ENCODE assay signal across 31 cellular contexts in genomic region chr1:93005252-93005598, GRCh38. TPM values are rescaled to one million over a fixed set of nuclear protein-coding genes. Genes with fewer than 3 reads are reported as not detected.
DNase-seq lines count a peak whose midpoint lies in the region; ATAC-seq, FAIRE-seq and TF ChIP-seq lines count a peak whose summit lies in the region.
"Had no signal": no experiment of that assay in that cellular context is flagged by ENCODE, and none has a peak within 500 bp of the region (broad histone marks: within the 10 kb centered on the region; RNA-seq: fewer than 3 reads in every experiment).

No MANE protein-coding gene starts in this region.

- TF ChIP-seq RAD21 in GM12878 (IDR thresholded peaks at IDR 0.05; ENCODE audit: insufficient read depth, low read depth, low read length), result no peak

- H3K79me2 ChIP-seq in GM12878 (ENCODE audit: control insufficient read depth, insufficient read depth, low read length), result no peaks in the 10 kb centered on the region

- H3K36me3 ChIP-seq in GM06990 (ENCODE audit: control insufficient read depth, insufficient read depth, low read length), result no peaks in the 10 kb centered on the region
- H3K36me3 ChIP-seq in GM12878 (ENCODE audit: control insufficient read depth in 2 of 2, insufficient read depth in 2 of 2, low read length in 1 of 2), result no peaks in the 10 kb centered on the region
- H3K36me3 ChIP-seq in heart right ventricle, result no peaks in the 10 kb centered on the region
- H3K36me3 ChIP-seq: BE2C, lower lobe of right lung, SJCRH30, upper lobe of left lung, WERI-Rb-1 had no signal

- intact Hi-C loops in GM12878 (cut with micrococcal nuclease; ENCODE audit: unreplicated experiment) (no loop called here), heart right ventricle (cut with DNase I) (no loop called here)

- H3K9me3 Mint-ChIP-seq in T-cell, result no peaks in the 10 kb centered on the region
- H3K9me3 Mint-ChIP-seq: activated CD4-positive, alpha-beta T cell treated with anti-CD3 and anti-CD28 coated beads, Interleukin-2, amount 10 ng/mL, durations not matched to agents 24 days and 14 days; activated naive CD8-positive, alpha-beta T cell treated with anti-CD3 and anti-CD28 coated beads for 36 hours; nephron had no signal

- H3K4me3 ChIP-seq in GM06990 (replicated peaks; ENCODE audit: low read depth, low read length) (no peak overlapping the region), GM12878 (no peak overlapping the region), heart right ventricle (no peak overlapping the region)
- H3K4me3 ChIP-seq: lower lobe of right lung, SJCRH30, upper lobe of left lung had no signal

- no peak overlapping the region for H3K27ac ChIP-seq in GM12878 (ENCODE audit: control insufficient read depth, insufficient read depth)
- no peak overlapping the region for H3K27ac ChIP-seq in heart right ventricle
- H3K27ac ChIP-seq: lower lobe of right lung, SJCRH30, upper lobe of left lung, WERI-Rb-1 had no signal

- no TSS peak for BruUV-seq in GM12878 (replicated peaks; lab: Mats Ljungman, UMichigan)

- H3K4me1 ChIP-seq in GM12878 (ENCODE audit: control insufficient read depth, insufficient read depth, low read length) (peaks cover 5% of the 10 kb centered on the region), heart right ventricle (peaks cover 0 to 10% (median 5%) of the 10 kb centered on the region in 9 donors)
- H3K4me1 ChIP-seq: BE2C had no signal

- RAD21 ChIA-PET in GM12878 (lab: Charles Lee; ENCODE audit: unreplicated experiment), result interaction anchor here (1.6 to 2.5 kb wide), 2 partner anchors 11 to 36 kb away, joined by 3 to 12 read pairs; no protein-coding TSS in a partner anchor

- ATAC-seq in GM18909 (IDR thresholded peaks at IDR 0.05; ENCODE audit: poor library complexity, unreplicated experiment) (peak; percentile 44), HG03565 (IDR thresholded peaks at IDR 0.05; ENCODE audit: unreplicated experiment) (peak; percentile 47), GM12878 (peak; percentile 59), T-cell (replicated peaks in 1 of 4) (no peak), heart right ventricle (no peak), HG02678 (IDR thresholded peaks at IDR 0.05; ENCODE audit: unreplicated experiment) (no peak)
- ATAC-seq: lower lobe of right lung had no signal

- DNase-seq in GM06990 (ENCODE audit: extremely low read depth, insufficient read length), result peak; percentile 32
- no peak for DNase-seq in GM12878 (ENCODE audit: low read depth, low spot score)
- DNase-seq in T-cell, result no peak
- DNase-seq in activated gamma-delta T cell (lab: John Stamatoyannopoulos, UW), result no peak
- no peak for DNase-seq in heart right ventricle
- DNase-seq: ACHN; activated CD4-positive, alpha-beta T cell treated with anti-CD3 and anti-CD28 coated beads, Interleukin-2, amount 10 ng/mL, durations not matched to agents 24 days and 14 days; activated effector memory CD4-positive, alpha-beta T cell treated with Interleukin-2 at 50 U/mL for 16 hours; activated naive CD8-positive, alpha-beta T cell treated with anti-CD3 and anti-CD28 coated beads for 36 hours; aorta; BE2C; DMS53; foreskin melanocyte; GOT3; kidney glomerular epithelial cell; lower lobe of right lung; NCI-H1436; NCI-H2081 treated with DMSO at 0.1 percent for 48 hours; NCI-H226; NCI-H69; SJCRH30; stimulated activated CD4-positive, alpha-beta T cell treated with anti-CD3 and anti-CD28 coated beads, Interleukin-15, amount 100 ng/mL, for 24 hours; stimulated activated naive CD4-positive, alpha-beta T cell; T1000; upper lobe of left lung; WERI-Rb-1 had no signal

- H3K4me3 Mint-ChIP-seq in T-cell, result no peak overlapping the region
- H3K4me3 Mint-ChIP-seq: activated CD4-positive, alpha-beta T cell treated with anti-CD3 and anti-CD28 coated beads, Interleukin-2, amount 10 ng/mL, durations not matched to agents 24 days and 14 days; activated naive CD8-positive, alpha-beta T cell treated with anti-CD3 and anti-CD28 coated beads for 36 hours; nephron had no signal

- CTCF ChIA-PET in GM12878 (lab: Yijun Ruan, JAX), result interaction anchor here (0.6 to 6.0 kb wide), 11 partner anchors 12 to 147 kb away, joined by 3 to 41 read pairs (median 5); no protein-coding TSS in a partner anchor
- CTCF ChIA-PET in T-cell (lab: Charles Lee), result interaction anchor here (0.5 to 1.3 kb wide), 4 partner anchors 11 to 59 kb away, joined by 3 to 4 read pairs (median 3); no protein-coding TSS in a partner anchor

- H3K4me2 ChIP-seq in GM12878 (ENCODE audit: control insufficient read depth, insufficient read depth), result peak overlapping the region; percentile 41

- POLR2A ChIA-PET in GM12878 (lab: Charles Lee), result no interaction called here
- POLR2A ChIA-PET in T-cell (lab: Charles Lee), result no interaction called here

- H3K9me3 ChIP-seq in GM12878 (replicated peaks; ENCODE audit: control insufficient read depth, insufficient read depth, low read length) (no peaks in the 10 kb centered on the region), heart right ventricle (no peaks in the 10 kb centered on the region)
- H3K9me3 ChIP-seq: BE2C, lower lobe of right lung, SJCRH30, upper lobe of left lung had no signal

- in situ Hi-C loops in GM12878 (cut with MboI), result no loop called here

- SMC1A ChIA-PET in GM12878 (lab: Charles Lee; ENCODE audit: uncharacterized antibody, unreplicated experiment), result interaction anchor here (1.0 to 3.5 kb wide), 10 partner anchors 8 to 150 kb away, joined by 3 to 27 read pairs (median 4); no protein-coding TSS in a partner anchor

- peaks cover 6 to 10% (median 7%) of the 10 kb centered on the region in 3 donors for H3K4me1 Mint-ChIP-seq in T-cell
- H3K4me1 Mint-ChIP-seq: activated CD4-positive, alpha-beta T cell treated with anti-CD3 and anti-CD28 coated beads, Interleukin-2, amount 10 ng/mL, durations not matched to agents 24 days and 14 days had no signal

- H3K36me3 Mint-ChIP-seq in T-cell, result no peaks in the 10 kb centered on the region
- H3K36me3 Mint-ChIP-seq: activated naive CD8-positive, alpha-beta T cell treated with anti-CD3 and anti-CD28 coated beads for 36 hours had no signal

- WGBS in GM12878 (ENCODE audit: insufficient coverage, insufficient replicate concordance, low lambda C conversion rate, missing lambda C conversion rate), result 0% methylated on average over 1 of the region's 1 CpG
- 87 to 93% methylated on average over 1 of the region's 1 CpG for WGBS in heart right ventricle, 2 donors

- no peak overlapping the region for H3K9ac ChIP-seq in GM12878 (ENCODE audit: control insufficient read depth, insufficient read depth, low read length)

- TF ChIP-seq EP300 in GM12878 (IDR thresholded peaks at IDR 0.05; ENCODE audit: borderline replicate concordance in 1 of 2, control insufficient read depth in 1 of 2, low read depth in 2 of 2, low read length in 2 of 2), result no peak

- H3K27ac Mint-ChIP-seq in T-cell, result no peak overlapping the region
- H3K27ac Mint-ChIP-seq: activated CD4-positive, alpha-beta T cell treated with anti-CD3 and anti-CD28 coated beads, Interleukin-2, amount 10 ng/mL, durations not matched to agents 24 days and 14 days; activated naive CD8-positive, alpha-beta T cell treated with anti-CD3 and anti-CD28 coated beads for 36 hours; nephron had no signal

- H2AFZ ChIP-seq in GM12878 (ENCODE audit: control insufficient read depth, low read depth, low read length), result no peak overlapping the region

- H3K27me3 Mint-ChIP-seq in T-cell, result peaks cover 3 to 11% of the 10 kb centered on the region in 2 donors

- TF ChIP-seq POLR2A in GM12878 (IDR thresholded peaks at IDR 0.05; ENCODE audit: low read depth, low read length), result no peak

- H3K27me3 ChIP-seq in GM06990 (replicated peaks; ENCODE audit: control insufficient read depth, insufficient read depth, low read length) (no peaks in the 10 kb centered on the region), GM12878 (replicated peaks in 1 of 2; ENCODE audit: control insufficient read depth in 2 of 2, insufficient read depth in 2 of 2, low read length in 1 of 2) (no peaks in the 10 kb centered on the region), heart right ventricle (peaks cover 0 to 13% (median 5%) of the 10 kb centered on the region in 7 donors)
- H3K27me3 ChIP-seq: BE2C, SJCRH30, upper lobe of left lung had no signal

- no peak for FAIRE-seq in GM12878 (lab: Jason Lieb, UNC)
- FAIRE-seq: bronchial epithelial cell had no signal

- H4K20me1 ChIP-seq in GM12878 (ENCODE audit: control insufficient read depth, insufficient read depth), result no peaks in the 10 kb centered on the region

- TF ChIP-seq CTCF in GM06990 (IDR thresholded peaks at IDR 0.05; ENCODE audit: insufficient read depth, low read length, poor library complexity, severe bottlenecking) (no peak), GM12878 (IDR thresholded peaks at IDR 0.05 in 2 of 3, conservative IDR thresholded peaks at IDR 0.05 in 1 of 3; ENCODE audit: control insufficient read depth in 2 of 3, extremely low read depth in 1 of 3, insufficient read depth in 1 of 3, low read depth in 3 of 3, low read length in 3 of 3) (no peak), heart right ventricle (IDR thresholded peaks at IDR 0.05) (no peak)

TF ChIP-seq in GM12878, 131 proteins besides CTCF, POLR2A, EP300 and RAD21 (continues in another document):
- TF ChIP-seq NBN (IDR thresholded peaks at IDR 0.05), result no peak

RNA-seq across cellular contexts. Expression of gene DIPK1A, which starts 44.0 kb away (rescaled TPM):
- total RNA-seq in GM12878 (2013; cell fraction: nucleolus; rRNA removed), result 12.9 and 13.3 TPM in 2 replicates
- total RNA-seq in GM12878 (2014; rRNA removed) (6.6 and 7.0 TPM in 2 replicates), GM12878 (2014; rRNA removed; fragmentation: Illumina TruSeq; extraction: Trizol) (8.4 and 9.4 TPM in 2 replicates), GM12878 (2021) (8.1 and 9.3 TPM in 2 replicates), T-cell (10 to 100 TPM in 4 of 5 donors, 1 to 10 TPM in 1; 8.9 to 16.0 (median 14.4) TPM), heart right ventricle (1 to 10 TPM; 4.5 to 8.5 (median 6.4) TPM)
- polyA plus RNA-seq in GM12878 (2011; ENCODE audit: low read depth), result 2.7 TPM
- polyA plus RNA-seq in GM12878 (2011; rRNA removed) (12.0 and 19.7 TPM in 2 replicates), GM12878 (2014; fragmentation: Illumina TruSeq; extraction: Trizol) (12.5 and 16.9 TPM in 2 replicates), GM12878 (2014; fragmentation: Nextera tagmentation; extraction: Ambion mirVana) (1 to 10 TPM; 9.5 to 9.9 TPM), GM12878 (2014; rRNA removed) (4.9 and 5.1 TPM in 2 replicates), GM12878 (2016; fragmentation: Nextera tagmentation; extraction: Ambion mirVana) (10 to 100 TPM; 14.6 to 15.0 TPM), heart right ventricle (1 to 10 TPM; 3.4 to 4.5 TPM)
- 3.9 and 5.0 TPM in 2 replicates for polyA plus RNA-seq in GM12878 (2011; cell fraction: cytosol; rRNA removed)
- polyA plus RNA-seq in GM12878 (2011; cell fraction: nucleus; rRNA removed), result 4.3 and 4.5 TPM in 2 replicates
- polyA plus RNA-seq in GM12878 (2012), result 6.6 and 8.6 TPM in 2 replicates
- 8.9 and 12.4 TPM in 2 replicates for polyA minus RNA-seq in GM12878 (2011; rRNA and poly(A)+ RNA removed)
- 2.9 and 3.7 TPM in 2 replicates for polyA minus RNA-seq in GM12878 (2011; cell fraction: cytosol; rRNA and poly(A)+ RNA removed)
- polyA minus RNA-seq in GM12878 (2011; cell fraction: nucleus; rRNA and poly(A)+ RNA removed), result 3.4 and 3.7 TPM in 2 replicates

Comparison
In these comparisons a context has a peak if more than half of its experiments do, and no peak if none do; other contexts are left out.
1. ATAC-seq: peak in GM18909 (single experiment), HG03565 (single experiment) and GM12878 (single experiment); none in T-cell (0 of 4), heart right ventricle (0 of 8) and HG02678 (single experiment).